9 cellular contexts compared by ENCODE assay signal in genomic region chr13:99802416-99802815, GRCh38.
"Had no signal": no experiment of that assay in that cellular context is flagged by ENCODE, and none has a peak within 500 bp of the region (broad histone marks: within the 10 kb centered on the region; RNA-seq: fewer than 3 reads in every experiment).

No MANE protein-coding gene starts in this region.

- DNase-seq: GM23248, GOT3, H7, HFFc6, KBM-7 had no signal

- H3K9ac ChIP-seq: GM23248 had no signal

- H3K36me3 ChIP-seq: HAP-1 had no signal

- ATAC-seq: HCT116, HepG2 had no signal

- H2AFZ ChIP-seq: GM23248 had no signal

- H3K27ac ChIP-seq: GM23248, HL-60 had no signal

- H3K9me3 ChIP-seq: HAP-1 had no signal

- FAIRE-seq: HepG2 had no signal

- H3K4me3 ChIP-seq: GM23248, HAP-1 had no signal
